Comparison of ENCODE assay signal across 8 cellular contexts in the genomic region with DNA sequence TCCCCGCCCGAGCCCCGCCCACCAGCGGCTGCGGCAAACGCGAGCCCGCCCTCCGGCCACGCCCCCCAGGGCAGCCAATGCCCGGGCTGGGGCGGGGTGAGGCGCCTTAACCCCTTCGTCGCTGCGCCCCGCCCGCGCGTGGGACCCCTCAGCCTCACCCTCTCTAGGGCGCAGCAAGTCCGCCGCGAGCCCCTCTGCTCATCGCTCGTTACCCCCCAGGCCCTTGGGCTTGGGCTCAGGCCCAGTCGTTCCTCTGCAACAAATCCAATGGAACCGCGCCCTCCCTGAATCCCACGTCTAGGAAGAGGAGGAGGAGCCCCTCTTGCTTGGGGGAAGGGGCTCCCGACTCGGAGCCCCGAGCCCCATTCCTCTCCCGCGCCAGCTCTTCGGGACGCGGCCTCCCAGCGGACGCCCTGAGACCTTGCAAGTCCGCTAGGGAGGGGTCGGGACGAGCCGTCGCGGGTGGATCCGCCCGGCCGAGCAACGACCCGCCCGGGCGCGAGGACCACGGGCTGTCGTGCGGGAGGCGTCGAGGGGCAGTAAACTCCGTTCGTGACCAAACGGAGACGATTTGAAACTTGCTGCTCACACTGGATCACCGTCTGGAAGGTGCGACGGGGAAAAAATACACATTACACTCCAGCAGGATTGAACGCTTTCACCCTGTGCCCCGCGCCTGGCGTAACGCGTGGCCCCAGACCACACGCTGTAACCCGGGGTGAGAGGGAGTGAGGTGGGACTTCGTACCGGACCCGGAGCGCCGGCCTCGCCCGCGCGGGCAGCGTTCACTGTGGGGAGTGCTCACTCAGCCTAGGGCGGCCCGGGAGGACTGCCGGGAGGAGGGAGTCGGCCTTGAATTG. TPM values are rescaled to one million over a fixed set of nuclear protein-coding genes. Genes with fewer than 3 reads are reported as not detected.
DNase-seq lines count a peak whose midpoint lies in the region; ATAC-seq, FAIRE-seq and TF ChIP-seq lines count a peak whose summit lies in the region.

No MANE protein-coding gene starts in this region.

- H3K36me3 ChIP-seq in HepG2 (replicated peaks in 1 of 2; ENCODE audit: control insufficient read depth in 1 of 2, insufficient read depth in 2 of 2, low read length in 2 of 2): no peaks in the 10 kb centered on the region; a peak in 1 of 5 replicates

- peaks cover 73% of the 10 kb centered on the region for H3K27me3 Mint-ChIP-seq in dendritic cell treated with granulocyte-macrophage colony-stimulating factor and Interleukin-4, amounts not matched to agents 40 ng/mL and 50 ng/mL, for 4 days

- peak; percentile 86 for ATAC-seq in GM18909 (IDR thresholded peaks at IDR 0.05; ENCODE audit: poor library complexity, unreplicated experiment)
- peak; percentile 78 for ATAC-seq in HG03196 (IDR thresholded peaks at IDR 0.05; ENCODE audit: unreplicated experiment)
- ATAC-seq in HepG2: peak; percentile 76

- peaks cover 54% of the 10 kb centered on the region for H3K4me1 ChIP-seq in HepG2 (ENCODE audit: insufficient read depth, low read length)

- no peaks in the 10 kb centered on the region for H4K20me1 ChIP-seq in HepG2 (ENCODE audit: insufficient read depth, low read length)

- H3K36me3 Mint-ChIP-seq in dendritic cell treated with granulocyte-macrophage colony-stimulating factor and Interleukin-4, amounts not matched to agents 40 ng/mL and 50 ng/mL, for 4 days (ENCODE audit: low read depth): no peaks in the 10 kb centered on the region

- DNase-seq in AG08395 (ENCODE audit: low spot score): peak; percentile 97
- peak; percentile 88 for DNase-seq in NCI-H510A treated with DMSO at 0.1 percent for 48 hours (lab: John Stamatoyannopoulos, UW)
- DNase-seq in activated CD4-positive, alpha-beta T cell treated with anti-CD3 and anti-CD28 coated beads, Interleukin-2, amount 50 U/mL, for 24 hours (ENCODE audit: low read depth in 1 of 2, low spot score in 1 of 2): peak; percentile 79 to 81
- DNase-seq in HepG2 (ENCODE audit: low spot score): peak; percentile 85
- DNase-seq in stimulated activated CD4-positive, alpha-beta T cell treated with anti-CD3 and anti-CD28 coated beads, Interleukin-2, amount 100 ng/mL, for 48 hours: peak; percentile 92 to 93

- no TSS peak for BruUV-seq in HepG2 (replicated peaks; lab: Mats Ljungman, UMichigan)

- TF ChIP-seq CTCF in HepG2 (CRISPR knock-in tag; IDR thresholded peaks at IDR 0.05): peak; percentile 39; the same call in 1 of the 2 replicates

- POLR2A ChIA-PET in HepG2 (lab: Yijun Ruan, JAX): interaction anchor here (0.7 to 1.0 kb wide), 6 partner anchors 11 to 52 kb away, joined by 4 to 7 read pairs (median 5); a partner anchor contains a TSS

- peak overlapping the region; percentile 79 for H3K4me2 ChIP-seq in HepG2 (ENCODE audit: low read depth, low read length)

- H3K4me3 ChIP-seq in HepG2 (replicated peaks in 1 of 3; ENCODE audit: insufficient read depth in 1 of 3, low read depth in 2 of 3, low read length in 3 of 3): peak overlapping the region; percentile 85 to 99 (median 94)

- H3K27me3 ChIP-seq in HepG2 (ENCODE audit: control insufficient read depth in 1 of 2, insufficient read depth in 2 of 2, low read length in 2 of 2): no peaks in the 10 kb centered on the region; a peak in 1 of 5 replicates

- CTCF ChIA-PET in HepG2 (lab: Yijun Ruan, JAX; ENCODE audit: low intra/inter-chr PET ratio, low total read pairs): no interaction called here

- peak overlapping the region; percentile 56 for H3K27ac Mint-ChIP-seq in dendritic cell treated with granulocyte-macrophage colony-stimulating factor and Interleukin-4, amounts not matched to agents 40 ng/mL and 50 ng/mL, for 4 days

- H3K79me2 ChIP-seq in HepG2 (ENCODE audit: insufficient read depth, low read length): peaks cover 14% of the 10 kb centered on the region

- under 1% methylated on average over 65 of the region's 88 CpGs for WGBS in HepG2 (ENCODE audit: low lambda C conversion rate)

- H3K9me3 Mint-ChIP-seq in dendritic cell treated with granulocyte-macrophage colony-stimulating factor and Interleukin-4, amounts not matched to agents 40 ng/mL and 50 ng/mL, for 4 days: no peaks in the 10 kb centered on the region

- no peak for FAIRE-seq in HepG2 (lab: Jason Lieb, UNC)

- TF ChIP-seq EP300 in HepG2 (IDR thresholded peaks at IDR 0.05; ENCODE audit: low read depth in 2 of 2, low read length in 2 of 2) (peak in 1 of 2 experiments; percentile 42; a peak in 3 of 4 replicates), HepG2 (CRISPR knock-in tag; IDR thresholded peaks at IDR 0.05; ENCODE audit: borderline replicate concordance) (peak; percentile 51; the same call in 1 of the 2 replicates)

- H2AFZ ChIP-seq in HepG2 (ENCODE audit: low read length): no peak overlapping the region

- H3K9me3 ChIP-seq in HepG2 (ENCODE audit: low read length): no peaks in the 10 kb centered on the region

- in situ Hi-C loops in HepG2 (cut with HindIII; ENCODE audit: extremely low pct_ligation_motif_present, low pct_unique_long_range_greater_than_20kb): no loop called here

- TF ChIP-seq RAD21 in HepG2 (CRISPR knock-in tag; IDR thresholded peaks at IDR 0.05): peak; percentile 39; the same call in 1 of the 2 replicates

- peak overlapping the region; percentile 92 for H3K9ac ChIP-seq in HepG2 (ENCODE audit: insufficient read depth, low read depth, low read length)

- H3K4me1 Mint-ChIP-seq in dendritic cell treated with granulocyte-macrophage colony-stimulating factor and Interleukin-4, amounts not matched to agents 40 ng/mL and 50 ng/mL, for 4 days (ENCODE audit: low read depth): peaks cover 29% of the 10 kb centered on the region

- intact Hi-C loops in dendritic cell treated with granulocyte-macrophage colony-stimulating factor and Interleukin-4, amounts not matched to agents 40 ng/mL and 50 ng/mL, for 4 days (cut with micrococcal nuclease): no loop called here
- intact Hi-C loops in HepG2 (cut with micrococcal nuclease; ENCODE audit: unreplicated experiment): loop anchor here (1.0 to 5.0 kb wide), 4 partner anchors 29 to 122 kb away; a partner anchor contains a TSS

- peak overlapping the region; percentile 92 for H3K27ac ChIP-seq in HepG2 (ENCODE audit: extremely low read length, insufficient read depth, low read length)

- peak; percentile 81 to 82 for TF ChIP-seq POLR2A in HepG2 (IDR thresholded peaks at IDR 0.05; ENCODE audit: insufficient read depth in 1 of 2, low read depth in 2 of 2, low read length in 2 of 2)

- H3K4me3 Mint-ChIP-seq in dendritic cell treated with granulocyte-macrophage colony-stimulating factor and Interleukin-4, amounts not matched to agents 40 ng/mL and 50 ng/mL, for 4 days: peak overlapping the region; percentile 86

RNA-seq across cellular contexts. Expression of a gene that starts 0.5 kb away (rescaled TPM):
- 7.4 and 10.1 TPM in 2 replicates for total RNA-seq in HepG2 (2016; rRNA removed; fragmentation: Illumina TruSeq; extraction: Trizol)
- 1.6 and 1.9 TPM in 2 replicates for total RNA-seq in HepG2 (2016; cell fraction: cytosol; rRNA removed; fragmentation: Illumina TruSeq; extraction: Trizol; ENCODE audit: low read depth)
- 7.6 and 10.2 TPM in 2 replicates for total RNA-seq in HepG2 (2016; cell fraction: insoluble cytoplasmic fraction; rRNA removed; fragmentation: Illumina TruSeq; extraction: Trizol)
- 5.4 and 6.1 TPM in 2 replicates for total RNA-seq in HepG2 (2016; cell fraction: membrane; rRNA removed; fragmentation: Illumina TruSeq; extraction: Trizol)
- total RNA-seq in HepG2 (2016; cell fraction: nucleus; rRNA removed; fragmentation: Illumina TruSeq; extraction: Trizol): 7.0 and 8.3 TPM in 2 replicates
- polyA plus RNA-seq in HepG2 (2011; rRNA removed): 31.3 and 49.2 TPM in 2 replicates
- polyA plus RNA-seq in HepG2 (2011; cell fraction: cytosol; rRNA removed): 33.5 and 37.7 TPM in 2 replicates
- polyA plus RNA-seq in HepG2 (2011; cell fraction: nucleus; rRNA removed): 96.7 and 99.2 TPM in 2 replicates
- polyA plus RNA-seq in HepG2 (2012): 15.6 and 27.0 TPM in 2 replicates
- polyA plus RNA-seq in HepG2 (2016; cell fraction: cytosol; fragmentation: Illumina TruSeq; extraction: Trizol; ENCODE audit: low read depth): 1.5 TPM in 2 replicates
- 10.0 and 11.9 TPM in 2 replicates for polyA plus RNA-seq in HepG2 (2016; cell fraction: insoluble cytoplasmic fraction; fragmentation: Illumina TruSeq; extraction: Trizol; ENCODE audit: low read depth)
- polyA plus RNA-seq in HepG2 (2016; cell fraction: membrane; fragmentation: Illumina TruSeq; extraction: Trizol; ENCODE audit: low read depth): 5.0 and 5.4 TPM in 2 replicates
- polyA plus RNA-seq in HepG2 (2016; cell fraction: nucleus; fragmentation: Illumina TruSeq; extraction: Trizol; ENCODE audit: insufficient read depth, low read depth): 19.6 and 21.4 TPM in 2 replicates
- 1.3 and 64.0 TPM in 2 replicates for polyA minus RNA-seq in HepG2 (2011; rRNA and poly(A)+ RNA removed; ENCODE audit: low replicate concordance)
- 19.8 and 26.7 TPM in 2 replicates for polyA minus RNA-seq in HepG2 (2011; cell fraction: cytosol; rRNA and poly(A)+ RNA removed)
- polyA minus RNA-seq in HepG2 (2011; cell fraction: nucleus; rRNA and poly(A)+ RNA removed): 14.9 and 19.3 TPM in 2 replicates

RNA-seq across cellular contexts. Expression of a gene that starts 14.1 kb away (rescaled TPM):
- total RNA-seq in HepG2 (2016; rRNA removed; fragmentation: Illumina TruSeq; extraction: Trizol): 46.8 and 63.4 TPM in 2 replicates
- total RNA-seq in HepG2 (2016; cell fraction: cytosol; rRNA removed; fragmentation: Illumina TruSeq; extraction: Trizol; ENCODE audit: low read depth): 4.3 and 4.6 TPM in 2 replicates
- total RNA-seq in HepG2 (2016; cell fraction: insoluble cytoplasmic fraction; rRNA removed; fragmentation: Illumina TruSeq; extraction: Trizol): 45.4 and 62.9 TPM in 2 replicates
- total RNA-seq in HepG2 (2016; cell fraction: membrane; rRNA removed; fragmentation: Illumina TruSeq; extraction: Trizol): 15.5 and 16.7 TPM in 2 replicates
- 27.9 and 28.4 TPM in 2 replicates for total RNA-seq in HepG2 (2016; cell fraction: nucleus; rRNA removed; fragmentation: Illumina TruSeq; extraction: Trizol)
- polyA plus RNA-seq in HepG2 (2011; rRNA removed): 34.4 and 36.6 TPM in 2 replicates
- 23.0 and 32.0 TPM in 2 replicates for polyA plus RNA-seq in HepG2 (2011; cell fraction: cytosol; rRNA removed)
- 12.1 and 17.5 TPM in 2 replicates for polyA plus RNA-seq in HepG2 (2011; cell fraction: nucleus; rRNA removed)
- polyA plus RNA-seq in HepG2 (2012): 23.7 and 26.2 TPM in 2 replicates
- polyA plus RNA-seq in HepG2 (2016; cell fraction: cytosol; fragmentation: Illumina TruSeq; extraction: Trizol; ENCODE audit: low read depth): 2.5 TPM in 2 replicates
- 55.4 and 56.5 TPM in 2 replicates for polyA plus RNA-seq in HepG2 (2016; cell fraction: insoluble cytoplasmic fraction; fragmentation: Illumina TruSeq; extraction: Trizol; ENCODE audit: low read depth)
- polyA plus RNA-seq in HepG2 (2016; cell fraction: membrane; fragmentation: Illumina TruSeq; extraction: Trizol; ENCODE audit: low read depth): 6.5 and 7.2 TPM in 2 replicates
- polyA plus RNA-seq in HepG2 (2016; cell fraction: nucleus; fragmentation: Illumina TruSeq; extraction: Trizol; ENCODE audit: insufficient read depth, low read depth): 33.3 and 36.2 TPM in 2 replicates
- polyA minus RNA-seq in HepG2 (2011; rRNA and poly(A)+ RNA removed; ENCODE audit: low replicate concordance): 24.9 and 38.7 TPM in 2 replicates
- 27.8 and 30.8 TPM in 2 replicates for polyA minus RNA-seq in HepG2 (2011; cell fraction: cytosol; rRNA and poly(A)+ RNA removed)
- 26.4 and 34.6 TPM in 2 replicates for polyA minus RNA-seq in HepG2 (2011; cell fraction: nucleus; rRNA and poly(A)+ RNA removed)

RNA-seq across cellular contexts. Expression of a gene that starts 14.1 kb away (rescaled TPM):
- total RNA-seq in HepG2 (2016; rRNA removed; fragmentation: Illumina TruSeq; extraction: Trizol): 5.4 and 5.6 TPM in 2 replicates
- 1.1 and 1.2 TPM in 2 replicates for total RNA-seq in HepG2 (2016; cell fraction: cytosol; rRNA removed; fragmentation: Illumina TruSeq; extraction: Trizol; ENCODE audit: low read depth)
- total RNA-seq in HepG2 (2016; cell fraction: insoluble cytoplasmic fraction; rRNA removed; fragmentation: Illumina TruSeq; extraction: Trizol): 4.7 and 5.2 TPM in 2 replicates
- total RNA-seq in HepG2 (2016; cell fraction: membrane; rRNA removed; fragmentation: Illumina TruSeq; extraction: Trizol): 3.0 TPM in 2 replicates
- total RNA-seq in HepG2 (2016; cell fraction: nucleus; rRNA removed; fragmentation: Illumina TruSeq; extraction: Trizol): 3.8 and 4.4 TPM in 2 replicates
- polyA plus RNA-seq in HepG2 (2011; rRNA removed): 4.6 and 5.3 TPM in 2 replicates
- 4.0 and 4.4 TPM in 2 replicates for polyA plus RNA-seq in HepG2 (2011; cell fraction: cytosol; rRNA removed)
- 6.4 and 7.0 TPM in 2 replicates for polyA plus RNA-seq in HepG2 (2011; cell fraction: nucleus; rRNA removed)
- polyA plus RNA-seq in HepG2 (2012): 3.5 and 3.7 TPM in 2 replicates
- polyA plus RNA-seq in HepG2 (2016; cell fraction: cytosol; fragmentation: Illumina TruSeq; extraction: Trizol; ENCODE audit: low read depth): 0.60 and 0.69 TPM in 2 replicates
- 5.0 and 5.2 TPM in 2 replicates for polyA plus RNA-seq in HepG2 (2016; cell fraction: insoluble cytoplasmic fraction; fragmentation: Illumina TruSeq; extraction: Trizol; ENCODE audit: low read depth)
- polyA plus RNA-seq in HepG2 (2016; cell fraction: membrane; fragmentation: Illumina TruSeq; extraction: Trizol; ENCODE audit: low read depth): 1.2 and 1.6 TPM in 2 replicates
- polyA plus RNA-seq in HepG2 (2016; cell fraction: nucleus; fragmentation: Illumina TruSeq; extraction: Trizol; ENCODE audit: insufficient read depth, low read depth): 5.2 and 5.3 TPM in 2 replicates
- polyA minus RNA-seq in HepG2 (2011; rRNA and poly(A)+ RNA removed; ENCODE audit: low replicate concordance): 2.1 and 16.1 TPM in 2 replicates
- polyA minus RNA-seq in HepG2 (2011; cell fraction: cytosol; rRNA and poly(A)+ RNA removed): 4.9 and 5.5 TPM in 2 replicates
- 5.0 and 6.8 TPM in 2 replicates for polyA minus RNA-seq in HepG2 (2011; cell fraction: nucleus; rRNA and poly(A)+ RNA removed)

RNA-seq across cellular contexts. Expression of a gene that starts 30.7 kb away (rescaled TPM):
- 75.4 and 149 TPM in 2 replicates for total RNA-seq in HepG2 (2016; rRNA removed; fragmentation: Illumina TruSeq; extraction: Trizol)
- 59.4 and 65.6 TPM in 2 replicates for total RNA-seq in HepG2 (2016; cell fraction: cytosol; rRNA removed; fragmentation: Illumina TruSeq; extraction: Trizol; ENCODE audit: low read depth)
- total RNA-seq in HepG2 (2016; cell fraction: insoluble cytoplasmic fraction; rRNA removed; fragmentation: Illumina TruSeq; extraction: Trizol): 69.3 and 161 TPM in 2 replicates
- 57.6 and 58.7 TPM in 2 replicates for total RNA-seq in HepG2 (2016; cell fraction: membrane; rRNA removed; fragmentation: Illumina TruSeq; extraction: Trizol)
- total RNA-seq in HepG2 (2016; cell fraction: nucleus; rRNA removed; fragmentation: Illumina TruSeq; extraction: Trizol): 105 and 136 TPM in 2 replicates
- polyA plus RNA-seq in HepG2 (2011; rRNA removed): 96.7 and 116 TPM in 2 replicates
- polyA plus RNA-seq in HepG2 (2011; cell fraction: cytosol; rRNA removed): 133 and 142 TPM in 2 replicates
- polyA plus RNA-seq in HepG2 (2011; cell fraction: nucleus; rRNA removed): 122 and 134 TPM in 2 replicates
- polyA plus RNA-seq in HepG2 (2012): 104 and 147 TPM in 2 replicates
- 51.1 and 51.9 TPM in 2 replicates for polyA plus RNA-seq in HepG2 (2016; cell fraction: cytosol; fragmentation: Illumina TruSeq; extraction: Trizol; ENCODE audit: low read depth)
- polyA plus RNA-seq in HepG2 (2016; cell fraction: insoluble cytoplasmic fraction; fragmentation: Illumina TruSeq; extraction: Trizol; ENCODE audit: low read depth): 80.6 and 85.9 TPM in 2 replicates
- 52.8 and 53.4 TPM in 2 replicates for polyA plus RNA-seq in HepG2 (2016; cell fraction: membrane; fragmentation: Illumina TruSeq; extraction: Trizol; ENCODE audit: low read depth)
- 240 and 250 TPM in 2 replicates for polyA plus RNA-seq in HepG2 (2016; cell fraction: nucleus; fragmentation: Illumina TruSeq; extraction: Trizol; ENCODE audit: insufficient read depth, low read depth)
- 19.0 and 51.1 TPM in 2 replicates for polyA minus RNA-seq in HepG2 (2011; rRNA and poly(A)+ RNA removed; ENCODE audit: low replicate concordance)
- 40.1 and 44.2 TPM in 2 replicates for polyA minus RNA-seq in HepG2 (2011; cell fraction: cytosol; rRNA and poly(A)+ RNA removed)
- 48.9 and 52.6 TPM in 2 replicates for polyA minus RNA-seq in HepG2 (2011; cell fraction: nucleus; rRNA and poly(A)+ RNA removed)

RNA-seq across cellular contexts. Expression of a gene that starts 35.5 kb away (rescaled TPM):
- 101 and 103 TPM in 2 replicates for total RNA-seq in HepG2 (2016; rRNA removed; fragmentation: Illumina TruSeq; extraction: Trizol)
- 30.5 and 31.5 TPM in 2 replicates for total RNA-seq in HepG2 (2016; cell fraction: cytosol; rRNA removed; fragmentation: Illumina TruSeq; extraction: Trizol; ENCODE audit: low read depth)
- total RNA-seq in HepG2 (2016; cell fraction: insoluble cytoplasmic fraction; rRNA removed; fragmentation: Illumina TruSeq; extraction: Trizol): 108 TPM in 2 replicates
- total RNA-seq in HepG2 (2016; cell fraction: membrane; rRNA removed; fragmentation: Illumina TruSeq; extraction: Trizol): 45.6 and 53.1 TPM in 2 replicates
- total RNA-seq in HepG2 (2016; cell fraction: nucleus; rRNA removed; fragmentation: Illumina TruSeq; extraction: Trizol): 51.5 and 65.6 TPM in 2 replicates
- 60.1 and 73.4 TPM in 2 replicates for polyA plus RNA-seq in HepG2 (2011; rRNA removed)
- polyA plus RNA-seq in HepG2 (2011; cell fraction: cytosol; rRNA removed): 53.2 and 73.4 TPM in 2 replicates
- polyA plus RNA-seq in HepG2 (2011; cell fraction: nucleus; rRNA removed): 110 and 129 TPM in 2 replicates
- 55.6 and 63.4 TPM in 2 replicates for polyA plus RNA-seq in HepG2 (2012)
- 27.3 and 27.6 TPM in 2 replicates for polyA plus RNA-seq in HepG2 (2016; cell fraction: cytosol; fragmentation: Illumina TruSeq; extraction: Trizol; ENCODE audit: low read depth)
- 106 and 109 TPM in 2 replicates for polyA plus RNA-seq in HepG2 (2016; cell fraction: insoluble cytoplasmic fraction; fragmentation: Illumina TruSeq; extraction: Trizol; ENCODE audit: low read depth)
- polyA plus RNA-seq in HepG2 (2016; cell fraction: membrane; fragmentation: Illumina TruSeq; extraction: Trizol; ENCODE audit: low read depth): 28.9 and 33.4 TPM in 2 replicates
- 144 and 151 TPM in 2 replicates for polyA plus RNA-seq in HepG2 (2016; cell fraction: nucleus; fragmentation: Illumina TruSeq; extraction: Trizol; ENCODE audit: insufficient read depth, low read depth)
- polyA minus RNA-seq in HepG2 (2011; rRNA and poly(A)+ RNA removed; ENCODE audit: low replicate concordance): 24.1 and 25.5 TPM in 2 replicates
- polyA minus RNA-seq in HepG2 (2011; cell fraction: cytosol; rRNA and poly(A)+ RNA removed): 15.4 and 25.9 TPM in 2 replicates
- 23.0 and 28.2 TPM in 2 replicates for polyA minus RNA-seq in HepG2 (2011; cell fraction: nucleus; rRNA and poly(A)+ RNA removed)

Comparison
In these comparisons a context has a peak if more than half of its experiments do, and no peak if none do; other contexts are left out.
1. Peak in every context shown above with its lines: DNase-seq, ATAC-seq, H3K4me3 ChIP-seq and H3K27ac ChIP-seq.